15 cellular contexts compared by ENCODE assay signal in genomic region chr21:45544449-45545235, GRCh38. TPM values are rescaled to one million over a fixed set of nuclear protein-coding genes. Genes with fewer than 3 reads are reported as not detected.
A peak's percentile ranks its signal among the peaks of the same experiment; 100 is the strongest.
DNase-seq lines count a peak whose midpoint lies in the region; ATAC-seq and TF ChIP-seq lines count a peak whose summit lies in the region.
"Had no signal": no experiment of that assay in that cellular context is flagged by ENCODE, and none has a peak within 500 bp of the region (broad histone marks: within the 10 kb centered on the region; RNA-seq: fewer than 3 reads in every experiment).

No MANE protein-coding gene starts in this region.

- no peak for ATAC-seq in natural killer cell
- no peak for ATAC-seq in natural killer cell treated with Interleukin-12 subunit alpha and Interleukin-12 subunit beta and Interleukin-15 and Interleukin-18, amount 100 ng/mL, for 72 hours
- ATAC-seq in upper lobe of right lung = no peak
- ATAC-seq: right lobe of liver had no signal

- H3K9me3 ChIP-seq in adrenal gland (replicated peaks in 1 of 3) = no peaks in the 10 kb centered on the region
- H3K9me3 ChIP-seq in upper lobe of right lung = no peaks in the 10 kb centered on the region
- no peaks in the 10 kb centered on the region for H3K9me3 ChIP-seq in A673 (ENCODE audit: low read depth, low read length, poor library complexity, severe bottlenecking)
- H3K9me3 ChIP-seq: right lobe of liver, uterus had no signal

- H3K27me3 Mint-ChIP-seq in natural killer cell (ENCODE audit: low read depth in 2 of 2) = no peaks in the 10 kb centered on the region
- no peaks in the 10 kb centered on the region for H3K27me3 Mint-ChIP-seq in natural killer cell treated with Interleukin-12 subunit alpha and Interleukin-12 subunit beta and Interleukin-15 and Interleukin-18, amount 100 ng/mL, for 72 hours

- 93 to 98% (median 96%) methylated on average over 6 to 18 of the region's 18 CpGs for WGBS in adrenal gland, 4 donors

- POLR2A ChIA-PET in A673 (lab: Charles Lee; ENCODE audit: low non-redundant PET) = no interaction called here

- no peak overlapping the region for H3K4me3 ChIP-seq in adrenal gland
- no peak overlapping the region for H3K4me3 ChIP-seq in upper lobe of right lung
- H3K4me3 ChIP-seq in A673 (ENCODE audit: low read depth, low read length, poor library complexity, severe bottlenecking) = no peak overlapping the region
- H3K4me3 ChIP-seq: hepatocyte, right lobe of liver, uterus had no signal

- no peak for TF ChIP-seq POLR2A in adrenal gland (IDR thresholded peaks at IDR 0.05)

- no peaks in the 10 kb centered on the region for H3K36me3 ChIP-seq in adrenal gland (replicated peaks in 1 of 2)
- no peaks in the 10 kb centered on the region for H3K36me3 ChIP-seq in upper lobe of right lung
- no peaks in the 10 kb centered on the region for H3K36me3 ChIP-seq in A673 (ENCODE audit: insufficient read depth, low read length, poor library complexity, severe bottlenecking)
- H3K36me3 ChIP-seq: right lobe of liver, uterus had no signal

- no peak overlapping the region for H3K4me3 Mint-ChIP-seq in natural killer cell
- no peak overlapping the region for H3K4me3 Mint-ChIP-seq in natural killer cell treated with Interleukin-12 subunit alpha and Interleukin-12 subunit beta and Interleukin-15 and Interleukin-18, amount 100 ng/mL, for 72 hours

- intact Hi-C loops in natural killer cell (cut with micrococcal nuclease) (no loop called here), adrenal gland (cut with DNase I) (no loop called here), upper lobe of right lung (cut with DNase I) (no loop called here), A673 (cut with micrococcal nuclease; ENCODE audit: unreplicated experiment) (loop anchor here (10.0 kb wide), 1 partner anchor 340 kb away; no protein-coding TSS in a partner anchor)

- H3K36me3 Mint-ChIP-seq in natural killer cell = no peaks in the 10 kb centered on the region
- no peaks in the 10 kb centered on the region for H3K36me3 Mint-ChIP-seq in natural killer cell treated with Interleukin-12 subunit alpha and Interleukin-12 subunit beta and Interleukin-15 and Interleukin-18, amount 100 ng/mL, for 72 hours

- DNase-seq in natural killer cell (peak; percentile 15), adrenal gland (peak in 4 of 7 donors; percentile 0 to 48 (median 16)), mesenteric fat pad (ENCODE audit: low spot score) (peak; percentile 74), upper lobe of right lung (peak; percentile 46), NCI-H2171 (lab: John Stamatoyannopoulos, UW) (no peak), A673 (ENCODE audit: low spot score) (no peak), A172 (ENCODE audit: low spot score) (no peak)
- no peak for DNase-seq in natural killer cell treated with Interleukin-12 subunit alpha and Interleukin-12 subunit beta and Interleukin-15 and Interleukin-18, amount 100 ng/mL, for 72 hours (ENCODE audit: low spot score)
- DNase-seq: AML-193; HCEC 1CT; IMR-90; stimulated activated CD4-positive, alpha-beta T cell treated with anti-CD3 and anti-CD28 coated beads, Interleukin-4, amount 100 ng/mL, for 4 hours had no signal

- H3K27ac Mint-ChIP-seq in natural killer cell = no peak overlapping the region
- no peak overlapping the region for H3K27ac Mint-ChIP-seq in natural killer cell treated with Interleukin-12 subunit alpha and Interleukin-12 subunit beta and Interleukin-15 and Interleukin-18, amount 100 ng/mL, for 72 hours

- H3K9me3 Mint-ChIP-seq in natural killer cell = no peaks in the 10 kb centered on the region
- no peaks in the 10 kb centered on the region for H3K9me3 Mint-ChIP-seq in natural killer cell treated with Interleukin-12 subunit alpha and Interleukin-12 subunit beta and Interleukin-15 and Interleukin-18, amount 100 ng/mL, for 72 hours

- no TSS peak for BruUV-seq in A673 (replicated peaks; lab: Mats Ljungman, UMichigan)

- H3K4me1 ChIP-seq in adrenal gland (replicated peaks in 1 of 2) = peaks cover 7 to 13% of the 10 kb centered on the region in 2 donors
- H3K4me1 ChIP-seq in upper lobe of right lung = peaks cover 7% of the 10 kb centered on the region
- peaks cover 19% of the 10 kb centered on the region for H3K4me1 ChIP-seq in A673 (ENCODE audit: insufficient read depth, low read length, poor library complexity, severe bottlenecking)

- H3K27me3 ChIP-seq in adrenal gland = no peaks in the 10 kb centered on the region
- H3K27me3 ChIP-seq in upper lobe of right lung = no peaks in the 10 kb centered on the region
- no peaks in the 10 kb centered on the region for H3K27me3 ChIP-seq in A673 (replicated peaks; ENCODE audit: insufficient read depth, low read depth, low read length, poor library complexity)
- H3K27me3 ChIP-seq: hepatocyte, right lobe of liver, uterus had no signal

- CTCF ChIA-PET in A673 (lab: Charles Lee) = no interaction called here

- H3K27ac ChIP-seq in adrenal gland (no peak overlapping the region), upper lobe of right lung (no peak overlapping the region), A673 (ENCODE audit: low read depth, low read length, poor library complexity, severe bottlenecking) (no peak overlapping the region)
- H3K27ac ChIP-seq: hepatocyte, right lobe of liver, uterus had no signal

- TF ChIP-seq CTCF in natural killer cell (IDR thresholded peaks at IDR 0.05) = no peak
- TF ChIP-seq CTCF in adrenal gland (IDR thresholded peaks at IDR 0.05) = no peak
- TF ChIP-seq CTCF in upper lobe of right lung (IDR thresholded peaks at IDR 0.05) = no peak
- TF ChIP-seq CTCF in A673 (conservative IDR thresholded peaks at IDR 0.05; ENCODE audit: low read depth, low read length) = no peak

- peaks cover 0 to 9% of the 10 kb centered on the region in 2 donors for H3K4me1 Mint-ChIP-seq in natural killer cell
- peaks cover 5 to 17% of the 10 kb centered on the region in 2 donors for H3K4me1 Mint-ChIP-seq in natural killer cell treated with Interleukin-12 subunit alpha and Interleukin-12 subunit beta and Interleukin-15 and Interleukin-18, amount 100 ng/mL, for 72 hours (ENCODE audit: low read depth in 2 of 2)

RNA-seq across cellular contexts. Expression of gene SLC19A1, which starts 2.4 kb away (rescaled TPM):
- 1 to 10 TPM; 2.5 to 9.0 (median 4.9) TPM for total RNA-seq in natural killer cell
- total RNA-seq in natural killer cell treated with Interleukin-12 subunit alpha and Interleukin-12 subunit beta and Interleukin-15 and Interleukin-18, amount 100 ng/mL, for 72 hours = 100 to 1,000 TPM in 1 of 2 donors, 10 to 100 TPM in 1; 23.3 to 110 TPM
- total RNA-seq in adrenal gland = 10 to 100 TPM; 13.1 to 21.2 (median 18.9) TPM
- 10 to 100 TPM in 2 of 3 donors, 1 to 10 TPM in 1; 1.7 to 15.2 (median 14.2) TPM for polyA plus RNA-seq in adrenal gland
- total RNA-seq in mesenteric fat pad = 21.7 TPM
- total RNA-seq in upper lobe of right lung = 39.3 TPM
- 59.6 and 72.1 TPM in 2 replicates for total RNA-seq in A673 (2021)
- total RNA-seq in A172 (2014; rRNA removed; shearing (Covaris generic)) = 21.2 and 22.3 TPM in 2 replicates

Comparison
In these comparisons a context has a peak if more than half of its experiments do, and no peak if none do; other contexts are left out.
1. DNase-seq: peak in natural killer cell (single experiment), adrenal gland (4 of 7), mesenteric fat pad (single experiment) and upper lobe of right lung (single experiment); none in natural killer cell treated with Interleukin-12 subunit alpha and Interleukin-12 subunit beta and Interleukin-15 and Interleukin-18, amount 100 ng/mL, for 72 hours (single experiment), NCI-H2171 (single experiment), A673 (single experiment) and A172 (single experiment).